ENCODE assay signal across 25 cellular contexts in the genomic region with DNA sequence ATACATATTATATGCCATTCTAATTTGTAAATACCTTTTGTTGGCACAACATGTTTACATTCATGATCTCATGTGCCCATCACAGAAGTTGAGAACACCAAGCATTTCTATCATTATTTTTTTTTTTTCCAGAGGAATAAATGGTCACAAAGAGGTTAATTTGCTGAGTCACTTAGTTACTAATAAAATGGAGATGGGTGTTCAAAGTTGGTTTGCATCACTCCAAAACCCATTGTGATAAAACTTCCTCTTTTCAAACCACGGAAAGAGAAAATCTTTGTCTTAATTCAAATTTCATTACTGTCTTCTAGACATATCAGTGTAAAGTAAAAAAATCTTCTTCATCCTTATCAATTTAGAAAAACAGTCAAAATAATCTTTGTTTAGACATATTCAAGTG.
"Had no signal": no experiment of that assay in that cellular context is flagged by ENCODE, and none has a peak within 500 bp of the region (broad histone marks: within the 10 kb centered on the region; RNA-seq: fewer than 3 reads in every experiment).

No MANE protein-coding gene starts in this region.

- H3K9me3 ChIP-seq: breast epithelium, esophagus squamous epithelium, heart right ventricle, lower lobe of right lung, right atrium auricular region, spleen, suprapubic skin, tibial nerve had no signal

- H3K27ac ChIP-seq: breast epithelium, epithelial cell of prostate, esophagus squamous epithelium, heart right ventricle, lower lobe of right lung, right atrium auricular region, spleen, suprapubic skin, tibial nerve had no signal

- ATAC-seq: activated CD8-positive, alpha-beta memory T cell treated with anti-CD3 and anti-CD28 coated beads, Interleukin-2, amount 10 ng/mL, durations not matched to agents 7 days and 5 days; activated CD8-positive, alpha-beta T cell treated with anti-CD3 and anti-CD28 coated beads, Interleukin-2, amount 10 ng/mL, durations not matched to agents 7 days and 5 days; activated naive CD4-positive, alpha-beta T cell treated with anti-CD3 and anti-CD28 coated beads, Interleukin-2, amount 50 U/mL, for 72 hours; heart right ventricle; left lobe of liver; lower lobe of right lung; natural killer cell had no signal

- H3K4me1 ChIP-seq: breast epithelium, esophagus squamous epithelium, heart right ventricle, lower lobe of right lung, right atrium auricular region, spleen, suprapubic skin, tibial nerve had no signal

- H3K27me3 ChIP-seq: breast epithelium, esophagus squamous epithelium, heart right ventricle, right atrium auricular region, spleen, suprapubic skin, tibial nerve had no signal

- DNase-seq: activated B cell treated with CpG ODN at 0.5 μM for 24 hours; activated CD4-positive, alpha-beta T cell treated with anti-CD3 and anti-CD28 coated beads, Interleukin-2, amount 50 U/mL, for 1 hour; activated CD8-positive, alpha-beta memory T cell treated with anti-CD3 and anti-CD28 coated beads, Interleukin-2, amount 10 ng/mL, durations not matched to agents 7 days and 5 days; activated CD8-positive, alpha-beta T cell treated with anti-CD3 and anti-CD28 coated beads, Interleukin-2, amount 10 ng/mL, durations not matched to agents 7 days and 5 days; activated naive CD4-positive, alpha-beta T cell; activated T-cell treated with anti-CD3 and anti-CD28 coated beads, Interleukin-2, amount 50 U/mL, for 48 hours; dermis blood vessel endothelial cell; effector CD4-positive, alpha-beta T cell; esophagus squamous epithelium; foreskin melanocyte; heart right ventricle; kidney glomerular epithelial cell; lower lobe of right lung; mesendoderm; natural killer cell; spleen; stimulated activated naive CD4-positive, alpha-beta T cell; T-helper 9 cell had no signal

- H3K36me3 ChIP-seq: breast epithelium, esophagus squamous epithelium, heart right ventricle, lower lobe of right lung, right atrium auricular region, spleen, suprapubic skin, tibial nerve had no signal

- H3K4me3 ChIP-seq: breast epithelium, esophagus squamous epithelium, heart right ventricle, lower lobe of right lung, right atrium auricular region, spleen, suprapubic skin, tibial nerve had no signal
